Comparison of ENCODE assay signal across 12 cellular contexts in genomic region chr6:39389372-39389767, GRCh38.
DNase-seq lines count a peak whose midpoint lies in the region; ATAC-seq and TF ChIP-seq lines count a peak whose summit lies in the region.
"Had no signal": no experiment of that assay in that cellular context is flagged by ENCODE, and none has a peak within 500 bp of the region (broad histone marks: within the 10 kb centered on the region; RNA-seq: fewer than 3 reads in every experiment).

No MANE protein-coding gene starts in this region.

- H3K36me3 Mint-ChIP-seq in osteocyte (ENCODE audit: unreplicated experiment): no peaks in the 10 kb centered on the region
- H3K36me3 Mint-ChIP-seq in activated naive CD4-positive, alpha-beta T cell treated with anti-CD3 and anti-CD28 coated beads, Interleukin-2, amount 50 U/mL, for 72 hours: no peaks in the 10 kb centered on the region

- TF ChIP-seq CTCF in osteocyte (IDR thresholded peaks at IDR 0.05): peak; percentile 44

- H3K4me3 Mint-ChIP-seq in osteocyte (ENCODE audit: unreplicated experiment): no peak overlapping the region
- H3K4me3 Mint-ChIP-seq: HFFc6 had no signal

- H3K4me1 Mint-ChIP-seq in osteocyte (ENCODE audit: unreplicated experiment): peaks cover 34% of the 10 kb centered on the region

- H3K9me3 Mint-ChIP-seq in osteocyte (ENCODE audit: unreplicated experiment): no peaks in the 10 kb centered on the region
- H3K9me3 Mint-ChIP-seq in activated naive CD4-positive, alpha-beta T cell treated with anti-CD3 and anti-CD28 coated beads, Interleukin-2, amount 50 U/mL, for 72 hours: no peaks in the 10 kb centered on the region

- H3K27ac Mint-ChIP-seq in osteocyte (ENCODE audit: unreplicated experiment): no peak overlapping the region
- H3K27ac Mint-ChIP-seq in activated naive CD4-positive, alpha-beta T cell treated with anti-CD3 and anti-CD28 coated beads, Interleukin-2, amount 50 U/mL, for 72 hours: no peak overlapping the region
- H3K27ac Mint-ChIP-seq: HFFc6 had no signal

- peak; percentile 39 for DNase-seq in DMS53 (lab: John Stamatoyannopoulos, UW)
- DNase-seq in DMS53 treated with DMSO at 0.1 percent for 48 hours (lab: John Stamatoyannopoulos, UW; ENCODE audit: unreplicated experiment): no peak
- peak; percentile 66 for DNase-seq in NCI-H1694 treated with DMSO at 0.1 percent for 48 hours (lab: John Stamatoyannopoulos, UW)
- peak; percentile 41 for DNase-seq in fibroblast of peridontal ligament (ENCODE audit: extremely low read depth)
- DNase-seq in osteocyte (ENCODE audit: extremely low spot score, unreplicated experiment): no peak
- no peak for DNase-seq in activated naive CD4-positive, alpha-beta T cell treated with anti-CD3 and anti-CD28 coated beads, Interleukin-2, amount 50 U/mL, for 72 hours (ENCODE audit: low spot score in 2 of 2)
- DNase-seq in cortex of kidney (lab: John Stamatoyannopoulos, UW): no peak
- DNase-seq: colonic mucosa; HFFc6; stimulated activated CD8-positive, alpha-beta memory T cell treated with anti-CD3 and anti-CD28 coated beads, Interleukin-4, amount 100 ng/mL, for 48 hours; T-helper 1 cell had no signal

- ATAC-seq in HG02885 (IDR thresholded peaks at IDR 0.05; ENCODE audit: poor library complexity, unreplicated experiment): no peak
- ATAC-seq in activated naive CD4-positive, alpha-beta T cell treated with anti-CD3 and anti-CD28 coated beads, Interleukin-2, amount 50 U/mL, for 72 hours: no peak

- no peaks in the 10 kb centered on the region for H3K27me3 Mint-ChIP-seq in osteocyte (ENCODE audit: unreplicated experiment)

Comparison
In these comparisons a context has a peak if more than half of its experiments do, and no peak if none do; other contexts are left out.
1. DNase-seq: peak in DMS53 (single experiment), NCI-H1694 treated with DMSO at 0.1 percent for 48 hours (single experiment) and fibroblast of peridontal ligament (single experiment); none in DMS53 treated with DMSO at 0.1 percent for 48 hours (single experiment), osteocyte (single experiment), activated naive CD4-positive, alpha-beta T cell treated with anti-CD3 and anti-CD28 coated beads, Interleukin-2, amount 50 U/mL, for 72 hours (0 of 2) and cortex of kidney (single experiment).